ENCODE assay signal across 19 cellular contexts in the genomic region with DNA sequence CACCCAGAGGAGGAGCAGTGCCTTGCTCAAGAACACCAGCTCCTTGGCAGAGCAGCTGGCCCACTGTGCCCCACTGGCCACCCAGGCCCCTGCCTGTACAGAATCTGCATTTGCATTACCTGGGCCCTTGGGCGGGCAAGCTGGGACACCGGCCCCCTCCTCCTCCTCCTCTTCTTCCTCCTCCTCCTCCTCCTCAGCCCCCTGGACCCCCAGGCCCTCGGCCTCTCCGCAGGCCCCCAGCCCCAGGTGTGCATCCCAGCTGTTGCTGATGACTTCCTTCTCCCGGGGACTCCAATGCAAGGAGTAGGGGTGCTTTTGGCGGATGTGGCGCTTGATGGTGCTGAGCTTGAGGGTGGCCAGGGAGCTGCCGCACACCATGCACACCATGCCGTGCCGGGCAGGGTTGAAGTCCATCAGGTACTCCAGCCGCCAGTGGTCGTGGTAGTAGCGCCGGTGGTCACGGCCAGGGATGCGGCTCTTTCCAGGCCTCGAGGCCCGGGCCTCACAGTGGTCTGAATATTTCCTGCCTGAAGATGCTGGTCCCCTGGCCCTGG. TPM values are rescaled to one million over a fixed set of nuclear protein-coding genes. Genes with fewer than 3 reads are reported as not detected.
A peak's percentile ranks its signal among the peaks of the same experiment; 100 is the strongest.
DNase-seq lines count a peak whose midpoint lies in the region; ATAC-seq, FAIRE-seq and TF ChIP-seq lines count a peak whose summit lies in the region.
"Had no signal": no experiment of that assay in that cellular context is flagged by ENCODE, and none has a peak within 500 bp of the region (broad histone marks: within the 10 kb centered on the region; RNA-seq: fewer than 3 reads in every experiment).

No MANE protein-coding gene starts in this region.

- H3K27ac ChIP-seq in adrenal gland (peak overlapping the region in 1 of 5 donors; percentile 33), iPS-20b (ENCODE audit: low read length) (no peak overlapping the region), pancreas (peak overlapping the region in 1 of 4 donors; percentile 46), SJCRH30 (no peak overlapping the region)
- H3K27ac ChIP-seq: psoas muscle had no signal

- ATAC-seq in pancreas = no peak
- ATAC-seq: activated CD8-positive, alpha-beta T cell treated with anti-CD3 and anti-CD28 coated beads for 36 hours; GM12878; psoas muscle had no signal

- 82 to 91% (median 85%) methylated on average over 13 to 18 of the region's 18 CpGs for WGBS in adrenal gland, 4 donors
- WGBS in pancreas, 2 donors = 59 to 63% methylated on average over 18 of the region's 18 CpGs

- no peak for TF ChIP-seq POLR2A in adrenal gland (IDR thresholded peaks at IDR 0.05)

- DNase-seq in ELF-1 (ENCODE audit: low read depth, low spot score) (peak; percentile 19), adrenal gland (peak in 5 of 7 donors; percentile 21 to 58 (median 27)), pancreas (peak in 5 of 6 donors; percentile 18 to 71 (median 34)), SJCRH30 (no peak), HuH-7.5 (ENCODE audit: low spot score) (no peak), DMS 273 treated with DMSO at 0.1 percent for 48 hours (lab: John Stamatoyannopoulos, UW) (no peak)
- DNase-seq in activated T-cell treated with anti-CD3 and anti-CD28 coated beads, Interleukin-2, amount 50 U/mL, for 24 hours = no peak
- DNase-seq: activated CD8-positive, alpha-beta T cell treated with anti-CD3 and anti-CD28 coated beads for 36 hours; activated naive CD4-positive, alpha-beta T cell treated with anti-CD3 and anti-CD28 coated beads for 36 hours; DMS79 treated with DMSO at 0.1 percent for 48 hours; Karpas-422; NCI-H1694; NCI-H774; SHP77; stimulated activated CD4-positive, alpha-beta T cell treated with anti-CD3 and anti-CD28 coated beads, Interleukin-1b, Interleukin-23, amount 100 ng/mL, for 48 hours; stimulated activated CD8-positive, alpha-beta memory T cell treated with anti-CD3 and anti-CD28 coated beads, Interleukin-4, amount 100 ng/mL, for 48 hours had no signal

- H3K4me1 ChIP-seq in adrenal gland (replicated peaks in 1 of 2) = peaks cover 34 to 50% of the 10 kb centered on the region in 2 donors
- peaks cover 34% of the 10 kb centered on the region for H3K4me1 ChIP-seq in iPS-20b (ENCODE audit: insufficient read depth, low read length)
- peaks cover 0 to 3% (median 0%) of the 10 kb centered on the region in 3 donors for H3K4me1 ChIP-seq in pancreas
- H3K4me1 ChIP-seq in SJCRH30 = peaks cover 7% of the 10 kb centered on the region; the same call in 1 of the 2 replicates

- peaks cover 10% of the 10 kb centered on the region for H3K27me3 Mint-ChIP-seq in activated T-cell treated with anti-CD3 and anti-CD28 coated beads, Interleukin-2, amount 50 U/mL, for 24 hours

- no peak overlapping the region for H3K4me3 ChIP-seq in adrenal gland
- H3K4me3 ChIP-seq in iPS-20b (ENCODE audit: low read length) = 0 out of 2 replicates have a peak overlapping the region, but pooled peaks have one; percentile 25
- H3K4me3 ChIP-seq in pancreas = no peak overlapping the region
- no peak overlapping the region for H3K4me3 ChIP-seq in SJCRH30
- H3K4me3 ChIP-seq: GM12878 had no signal

- no peak overlapping the region for H3K27ac Mint-ChIP-seq in activated T-cell treated with anti-CD3 and anti-CD28 coated beads, Interleukin-2, amount 50 U/mL, for 24 hours
- H3K27ac Mint-ChIP-seq: activated CD8-positive, alpha-beta T cell treated with anti-CD3 and anti-CD28 coated beads for 36 hours; activated naive CD4-positive, alpha-beta T cell treated with anti-CD3 and anti-CD28 coated beads for 36 hours had no signal

- peaks cover 8% of the 10 kb centered on the region for H3K4me1 Mint-ChIP-seq in activated T-cell treated with anti-CD3 and anti-CD28 coated beads, Interleukin-2, amount 50 U/mL, for 24 hours (ENCODE audit: low read depth)

- FAIRE-seq in pancreas (lab: Jason Lieb, UNC) = no peak
- FAIRE-seq: GM12878 had no signal

- no peaks in the 10 kb centered on the region for H3K9me3 Mint-ChIP-seq in activated T-cell treated with anti-CD3 and anti-CD28 coated beads, Interleukin-2, amount 50 U/mL, for 24 hours
- H3K9me3 Mint-ChIP-seq: activated CD8-positive, alpha-beta T cell treated with anti-CD3 and anti-CD28 coated beads for 36 hours; activated naive CD4-positive, alpha-beta T cell treated with anti-CD3 and anti-CD28 coated beads for 36 hours had no signal

- no peaks in the 10 kb centered on the region for H3K9me3 ChIP-seq in adrenal gland (replicated peaks in 1 of 3)
- H3K9me3 ChIP-seq in iPS-20b (ENCODE audit: insufficient read depth, low read depth, low read length) = no peaks in the 10 kb centered on the region
- H3K9me3 ChIP-seq in pancreas = no peaks in the 10 kb centered on the region
- no peaks in the 10 kb centered on the region for H3K9me3 ChIP-seq in SJCRH30 (replicated peaks)
- H3K9me3 ChIP-seq: psoas muscle had no signal

- no peak overlapping the region for H3K4me3 Mint-ChIP-seq in activated T-cell treated with anti-CD3 and anti-CD28 coated beads, Interleukin-2, amount 50 U/mL, for 24 hours
- H3K4me3 Mint-ChIP-seq: activated CD8-positive, alpha-beta T cell treated with anti-CD3 and anti-CD28 coated beads for 36 hours; activated naive CD4-positive, alpha-beta T cell treated with anti-CD3 and anti-CD28 coated beads for 36 hours had no signal

- H3K36me3 ChIP-seq in adrenal gland (replicated peaks in 1 of 2) (no peaks in the 10 kb centered on the region), iPS-20b (ENCODE audit: insufficient read depth, low read depth, low read length) (peaks cover 13% of the 10 kb centered on the region; the same call in 1 of the 2 replicates), pancreas (no peaks in the 10 kb centered on the region), SJCRH30 (peaks cover 15% of the 10 kb centered on the region)

- no peaks in the 10 kb centered on the region for H3K27me3 ChIP-seq in adrenal gland
- H3K27me3 ChIP-seq in iPS-20b (ENCODE audit: insufficient read depth, low read length) = peaks cover 16% of the 10 kb centered on the region
- H3K27me3 ChIP-seq in pancreas = no peaks in the 10 kb centered on the region
- peaks cover 3% of the 10 kb centered on the region; the same call in 1 of the 2 replicates for H3K27me3 ChIP-seq in SJCRH30

- intact Hi-C loops in adrenal gland (cut with DNase I) (loop anchor here (2.0 to 10.0 kb wide), 2 partner anchors 43 to 179 kb away; no protein-coding TSS in a partner anchor), pancreas (cut with DNase I) (loop anchor here in 2 of 3 donors (5.0 to 10.0 kb wide), 3 partner anchors 69 to 182 kb away; partner anchors contain the start of gene MARK2 (in 1 of the 2))

- TF ChIP-seq CTCF in adrenal gland (IDR thresholded peaks at IDR 0.05) = no peak
- no peak for TF ChIP-seq CTCF in pancreas (IDR thresholded peaks at IDR 0.05)

- H3K36me3 Mint-ChIP-seq in activated T-cell treated with anti-CD3 and anti-CD28 coated beads, Interleukin-2, amount 50 U/mL, for 24 hours (ENCODE audit: low read depth) = peaks cover 4% of the 10 kb centered on the region

- no peak overlapping the region for H3K9ac ChIP-seq in iPS-20b (ENCODE audit: low read depth, low read length)

RNA-seq across cellular contexts. Expression of gene ZFTA, which starts 2.8 kb away (rescaled TPM):
- total RNA-seq in adrenal gland (10 to 100 TPM in 7 of 8 donors, 1 to 10 TPM in 1; 8.1 to 20.2 (median 15.4) TPM), pancreas (10 to 100 TPM in 1 of 6 donors, 1 to 10 TPM in 5; 4.3 to 11.3 (median 6.2) TPM)
- polyA plus RNA-seq in adrenal gland (10 to 100 TPM in 2 of 3 donors, 1 to 10 TPM in 1; 3.6 to 15.9 (median 10.3) TPM), pancreas (10 to 100 TPM in 1 of 2 donors, 1 to 10 TPM in 1; 7.0 to 10.0 TPM)
- total RNA-seq in SJCRH30 (2014; rRNA removed; shearing (Covaris generic)) = 20.3 and 21.7 TPM in 2 replicates

RNA-seq across cellular contexts. Expression of gene SPINDOC, which starts 47.5 kb away (rescaled TPM):
- total RNA-seq in adrenal gland = 10 to 100 TPM in 7 of 8 donors, 1 to 10 TPM in 1; 9.3 to 13.9 (median 10.9) TPM
- polyA plus RNA-seq in adrenal gland = 10 to 100 TPM in 1 of 3 donors, 1 to 10 TPM in 2; 4.5 to 19.2 (median 9.8) TPM
- total RNA-seq in pancreas = 1 to 10 TPM; 2.5 to 7.8 (median 4.3) TPM
- 1 to 10 TPM; 8.0 to 8.3 TPM for polyA plus RNA-seq in pancreas
- 61.6 and 63.7 TPM in 2 replicates for total RNA-seq in SJCRH30 (2014; rRNA removed; shearing (Covaris generic))

Comparison
In these comparisons a context has a peak if more than half of its experiments do, and no peak if none do; other contexts are left out.
1. DNase-seq: peak in ELF-1 (single experiment), adrenal gland (5 of 7) and pancreas (5 of 6); none in SJCRH30 (0 of 2), activated T-cell treated with anti-CD3 and anti-CD28 coated beads, Interleukin-2, amount 50 U/mL, for 24 hours (single experiment), HuH-7.5 (single experiment) and DMS 273 treated with DMSO at 0.1 percent for 48 hours (single experiment).